9 cellular contexts compared by ENCODE assay signal in genomic region chr6:157983439-157984119, GRCh38. TPM values are rescaled to one million over a fixed set of nuclear protein-coding genes. Genes with fewer than 3 reads are reported as not detected.
DNase-seq lines count a peak whose midpoint lies in the region; ATAC-seq, FAIRE-seq and TF ChIP-seq lines count a peak whose summit lies in the region.
"Had no signal": no experiment of that assay in that cellular context is flagged by ENCODE, and none has a peak within 500 bp of the region (broad histone marks: within the 10 kb centered on the region; RNA-seq: fewer than 3 reads in every experiment).

No MANE protein-coding gene starts in this region.

- H3K4me3 ChIP-seq in rectal smooth muscle tissue (ENCODE audit: low read length) = peak overlapping the region; percentile 81

- H3K4me1 Mint-ChIP-seq in effector memory CD8-positive, alpha-beta T cell (ENCODE audit: low read depth in 2 of 2) = peaks cover 15 to 19% of the 10 kb centered on the region in 2 donors

- no peak for ATAC-seq in effector memory CD8-positive, alpha-beta T cell (replicated peaks)

- peak overlapping the region; percentile 5 for H3K27ac ChIP-seq in rectal smooth muscle tissue (ENCODE audit: low read depth, low read length)

- H3K36me3 ChIP-seq in rectal smooth muscle tissue (ENCODE audit: control insufficient read depth, insufficient read depth, low read length) = no peaks in the 10 kb centered on the region

- H3K27me3 ChIP-seq in rectal smooth muscle tissue (ENCODE audit: control insufficient read depth, insufficient read depth, low read length) = no peaks in the 10 kb centered on the region

- H3K27me3 Mint-ChIP-seq in effector memory CD8-positive, alpha-beta T cell = no peaks in the 10 kb centered on the region

- no peaks in the 10 kb centered on the region for H3K9me3 Mint-ChIP-seq in effector memory CD8-positive, alpha-beta T cell

- FAIRE-seq in GM12892 (lab: Jason Lieb, UNC) = peak; percentile 5
- FAIRE-seq: TTC549 had no signal

- peaks cover 3% of the 10 kb centered on the region for H3K4me1 ChIP-seq in rectal smooth muscle tissue (ENCODE audit: control insufficient read depth, insufficient read depth, low read length)

- H3K4me3 Mint-ChIP-seq in effector memory CD8-positive, alpha-beta T cell = peak overlapping the region; percentile 79

- no peak overlapping the region for H3K27ac Mint-ChIP-seq in effector memory CD8-positive, alpha-beta T cell

- H3K36me3 Mint-ChIP-seq in effector memory CD8-positive, alpha-beta T cell (ENCODE audit: insufficient read depth) = peaks cover 4% of the 10 kb centered on the region

- H3K9ac ChIP-seq in rectal smooth muscle tissue (ENCODE audit: low read length) = no peak overlapping the region

- DNase-seq in GM12892 (ENCODE audit: insufficient read length) (no peak), RPMI7951 (ENCODE audit: low read depth) (peak; percentile 42), NCI-H1694 (lab: John Stamatoyannopoulos, UW) (no peak), DMS114 treated with DMSO at 0.1 percent for 48 hours (lab: John Stamatoyannopoulos, UW; ENCODE audit: unreplicated experiment) (no peak)
- no peak for DNase-seq in effector memory CD8-positive, alpha-beta T cell
- DNase-seq in effector CD8-positive, alpha-beta T cell (lab: John Stamatoyannopoulos, UW) = no peak
- DNase-seq: NCI-H524 treated with DMSO at 0.1 percent for 48 hours had no signal

- no peak for TF ChIP-seq POLR2A in GM12892 (IDR thresholded peaks at IDR 0.05; ENCODE audit: low read depth, low read length)

RNA-seq across cellular contexts. Expression of gene SYNJ2, which starts 1.9 kb away (rescaled TPM):
- polyA plus RNA-seq in GM12892 (2012; ENCODE audit: missing spikeins) = 2.7 TPM
- 47.8 and 50.3 TPM in 2 replicates for total RNA-seq in RPMI7951 (2014; rRNA removed; shearing (Covaris generic))
